21 cellular contexts compared by ENCODE assay signal in genomic region chr5:160007610-160008009, GRCh38.
"Had no signal": no experiment of that assay in that cellular context is flagged by ENCODE, and none has a peak within 500 bp of the region (broad histone marks: within the 10 kb centered on the region; RNA-seq: fewer than 3 reads in every experiment).

No MANE protein-coding gene starts in this region.

- ATAC-seq: effector memory CD8-positive, alpha-beta T cell; gastrocnemius medialis; heart right ventricle; naive thymus-derived CD4-positive, alpha-beta T cell had no signal

- H3K27ac ChIP-seq: epithelial cell of prostate, heart right ventricle, left ventricle myocardium inferior had no signal

- H3K9me3 Mint-ChIP-seq: dendritic cell treated with granulocyte-macrophage colony-stimulating factor and Interleukin-4, amounts not matched to agents 40 ng/mL and 50 ng/mL, for 4 days; effector memory CD8-positive, alpha-beta T cell had no signal

- H3K4me3 ChIP-seq: heart right ventricle, lung, stomach, thoracic aorta had no signal

- H3K27me3 ChIP-seq: esophagus muscularis mucosa, gastrocnemius medialis, stomach had no signal

- DNase-seq: effector memory CD8-positive, alpha-beta T cell; gastrocnemius medialis; heart right ventricle; islet precursor cell; left ventricle myocardium inferior; mesenchymal stem cell; naive thymus-derived CD4-positive, alpha-beta T cell; psoas muscle; retina; spleen; stimulated activated CD4-positive, alpha-beta T cell treated with anti-CD3 and anti-CD28 coated beads, Interleukin-15, amount 100 ng/mL, for 24 hours; stimulated activated CD4-positive, alpha-beta T cell treated with anti-CD3 and anti-CD28 coated beads, Interleukin-1b, Interleukin-23, amount 100 ng/mL, for 48 hours; stimulated activated naive CD4-positive, alpha-beta T cell; stomach; trophoblast cell had no signal

- H3K9me3 ChIP-seq: esophagus muscularis mucosa, gastrocnemius medialis, heart right ventricle, left ventricle myocardium inferior, neutrophil, psoas muscle, spleen, stomach, thoracic aorta had no signal

- H3K4me3 Mint-ChIP-seq: dendritic cell treated with granulocyte-macrophage colony-stimulating factor and Interleukin-4, amounts not matched to agents 40 ng/mL and 50 ng/mL, for 4 days had no signal
